In genomic region chr16:48607056-48607825, GRCh38 we compare ENCODE assay signal across 9 cellular contexts. TPM values are rescaled to one million over a fixed set of nuclear protein-coding genes. Genes with fewer than 3 reads are reported as not detected.
DNase-seq lines count a peak whose midpoint lies in the region; ATAC-seq and TF ChIP-seq lines count a peak whose summit lies in the region.
"Had no signal": no experiment of that assay in that cellular context is flagged by ENCODE, and none has a peak within 500 bp of the region (broad histone marks: within the 10 kb centered on the region; RNA-seq: fewer than 3 reads in every experiment).

No MANE protein-coding gene starts in this region.

- intact Hi-C loops in esophagus squamous epithelium (cut with DNase I) (no loop called here), left ventricle myocardium superior (cut with micrococcal nuclease) (no loop called here)

- ATAC-seq in omental fat pad (ENCODE audit: low FRiP score), result peak; percentile 50
- ATAC-seq in left ventricle myocardium superior, result no peak

- H3F3A ChIP-seq in MM.1S (ENCODE audit: insufficient read depth, low read length), result peaks cover 29% of the 10 kb centered on the region

- H3K4me2 ChIP-seq in BLaER1 treated with 17β-estradiol and CSF1 and Interleukin-3, amounts not matched to agents 10 nM and 100 nM, result peak overlapping the region; percentile 81 to 99 (median 92)
- H3K4me2 ChIP-seq in MM.1S (ENCODE audit: low read depth, low read length), result peak overlapping the region; percentile 75; the same call in 1 of the 2 replicates

- TF ChIP-seq POLR2A in esophagus squamous epithelium (IDR thresholded peaks at IDR 0.05), result peak in 1 of 4 donors; percentile 34

- no peak overlapping the region for H2AFZ ChIP-seq in MM.1S (ENCODE audit: low read length)

- peak overlapping the region in 1 of 11 experiments; percentile 91; a peak in 1 of 22 replicates for H3K27ac ChIP-seq in BLaER1 treated with 17β-estradiol and CSF1 and Interleukin-3, amounts not matched to agents 10 nM and 100 nM
- H3K27ac ChIP-seq in MM.1S (ENCODE audit: low read length) (no peak overlapping the region; the same call in 1 of the 2 replicates), esophagus squamous epithelium (peak overlapping the region; percentile 95 to 100 (median 99))

- no peaks in the 10 kb centered on the region for H3K9me2 ChIP-seq in MM.1S (replicated peaks; ENCODE audit: insufficient read depth, low read length)

- peaks cover 8 to 43% (median 34%) of the 10 kb centered on the region in 11 experiments; a peak in 17 of 22 replicates for H3K36me3 ChIP-seq in BLaER1 treated with 17β-estradiol and CSF1 and Interleukin-3, amounts not matched to agents 10 nM and 100 nM
- H3K36me3 ChIP-seq in MM.1S (replicated peaks; ENCODE audit: insufficient read depth, low read length) (no peaks in the 10 kb centered on the region), esophagus squamous epithelium (no peaks in the 10 kb centered on the region)

- peaks cover 34 to 68% (median 59%) of the 10 kb centered on the region in 11 experiments; a peak in 21 of 22 replicates for H4K20me1 ChIP-seq in BLaER1 treated with 17β-estradiol and CSF1 and Interleukin-3, amounts not matched to agents 10 nM and 100 nM
- peaks cover 38% of the 10 kb centered on the region for H4K20me1 ChIP-seq in MM.1S (ENCODE audit: insufficient read depth, low read length)

- WGBS in esophagus squamous epithelium, 2 donors, result 23 to 24% methylated on average over 7 of the region's 7 CpGs

- H3K79me2 ChIP-seq in MM.1S (ENCODE audit: low read length), result peaks cover 71% of the 10 kb centered on the region

- H3K27me3 ChIP-seq in BLaER1 treated with 17β-estradiol and CSF1 and Interleukin-3, amounts not matched to agents 10 nM and 100 nM, result no peaks in the 10 kb centered on the region
- H3K27me3 ChIP-seq in MM.1S (replicated peaks; ENCODE audit: insufficient read depth, low read length) (no peaks in the 10 kb centered on the region), esophagus squamous epithelium (no peaks in the 10 kb centered on the region)

- H3K9ac ChIP-seq in BLaER1 treated with 17β-estradiol and CSF1 and Interleukin-3, amounts not matched to agents 10 nM and 100 nM, result peak overlapping the region in 7 of 11 experiments; percentile 13 to 96 (median 94); a peak in 8 of 22 replicates
- H3K9ac ChIP-seq in MM.1S (ENCODE audit: low read length), result no peak overlapping the region

- TF ChIP-seq CTCF in MM.1S (IDR thresholded peaks at IDR 0.05; ENCODE audit: low read length), result no peak
- TF ChIP-seq CTCF in esophagus squamous epithelium (IDR thresholded peaks at IDR 0.05), result no peak
- TF ChIP-seq CTCF in omental fat pad (IDR thresholded peaks at IDR 0.05), result no peak

- DNase-seq in MM.1S, result no peak
- DNase-seq in esophagus squamous epithelium (lab: John Stamatoyannopoulos, UW), result no peak
- DNase-seq in omental fat pad (ENCODE audit: low spot score), result no peak
- DNase-seq in DMS153 (lab: John Stamatoyannopoulos, UW), result no peak
- no peak for DNase-seq in left ventricle myocardium superior
- no peak for DNase-seq in activated CD4-positive, CD25-positive, alpha-beta regulatory T cell (lab: John Stamatoyannopoulos, UW)
- no peak for DNase-seq in nucleus accumbens (lab: John Stamatoyannopoulos, UW)
- DNase-seq: naive B cell had no signal

- peak overlapping the region in 3 of 10 experiments; percentile 93 to 98 (median 98); a peak in 6 of 20 replicates for H3K4me3 ChIP-seq in BLaER1 treated with 17β-estradiol and CSF1 and Interleukin-3, amounts not matched to agents 10 nM and 100 nM
- H3K4me3 ChIP-seq in MM.1S (ENCODE audit: low read length) (peak overlapping the region; percentile 94; the same call in 1 of the 2 replicates), esophagus squamous epithelium (peak overlapping the region; percentile 85 to 100 (median 95))

- peaks cover 46 to 88% (median 56%) of the 10 kb centered on the region in 10 experiments for H3K4me1 ChIP-seq in BLaER1 treated with 17β-estradiol and CSF1 and Interleukin-3, amounts not matched to agents 10 nM and 100 nM
- peaks cover 40% of the 10 kb centered on the region for H3K4me1 ChIP-seq in MM.1S (ENCODE audit: low read length)
- peaks cover 63 to 89% (median 66%) of the 10 kb centered on the region in 3 donors for H3K4me1 ChIP-seq in esophagus squamous epithelium

- H3K9me3 ChIP-seq in BLaER1 treated with 17β-estradiol and CSF1 and Interleukin-3, amounts not matched to agents 10 nM and 100 nM (replicated peaks in 1 of 11), result peaks cover 0 to 32% (median 13%) of the 10 kb centered on the region in 11 experiments; a peak in 16 of 22 replicates
- H3K9me3 ChIP-seq in MM.1S (replicated peaks; ENCODE audit: insufficient read depth, low read length), result no peaks in the 10 kb centered on the region
- H3K9me3 ChIP-seq in esophagus squamous epithelium, result no peaks in the 10 kb centered on the region

RNA-seq across cellular contexts. Expression of gene N4BP1, which starts 2.7 kb away (rescaled TPM):
- total RNA-seq in esophagus squamous epithelium, result 10 to 100 TPM; 32.4 to 67.4 (median 37.6) TPM
- 10 to 100 TPM; 19.8 to 44.8 (median 28.2) TPM for total RNA-seq in omental fat pad
- 22.5 TPM for total RNA-seq in left ventricle myocardium superior
